Comparison of ENCODE assay signal across 8 cellular contexts in genomic region chr12:9750276-9751203, GRCh38. TPM values are rescaled to one million over a fixed set of nuclear protein-coding genes. Genes with fewer than 3 reads are reported as not detected.
A peak's percentile ranks its signal among the peaks of the same experiment; 100 is the strongest.
DNase-seq lines count a peak whose midpoint lies in the region; ATAC-seq and TF ChIP-seq lines count a peak whose summit lies in the region.

No MANE protein-coding gene starts in this region.

- H2AK5ac ChIP-seq in trophoblast cell (ENCODE audit: low read length), result no peak overlapping the region

- H4K8ac ChIP-seq in trophoblast cell (ENCODE audit: low read depth, low read length), result no peak overlapping the region

- no peak overlapping the region for H4K91ac ChIP-seq in trophoblast cell (ENCODE audit: low read depth, low read length)

- no peak overlapping the region for H3K18ac ChIP-seq in trophoblast cell (ENCODE audit: low read length)

- peak overlapping the region; percentile 61 for H3K4me2 ChIP-seq in trophoblast cell (ENCODE audit: low read length)

- TF ChIP-seq CTCF in Panc1 (IDR thresholded peaks at IDR 0.05), result peak; percentile 75

- POLR2A ChIA-PET in Panc1 (lab: Charles Lee), result no interaction called here

- no peak overlapping the region for H3K27ac ChIP-seq in Panc1 (ENCODE audit: low read length)
- no peak overlapping the region for H3K27ac ChIP-seq in trophoblast cell (ENCODE audit: low read depth, low read length)

- no peak overlapping the region for H3K4ac ChIP-seq in trophoblast cell (ENCODE audit: low read depth, low read length)

- no peak overlapping the region for H3K9ac ChIP-seq in trophoblast cell (ENCODE audit: low read length)

- no peaks in the 10 kb centered on the region for H3K79me2 ChIP-seq in trophoblast cell (ENCODE audit: control insufficient read depth, insufficient read depth, low read length, poor library complexity)

- H3K9me3 ChIP-seq in Panc1 (ENCODE audit: control insufficient read depth, insufficient read depth, low read depth, low read length), result no peaks in the 10 kb centered on the region
- no peaks in the 10 kb centered on the region for H3K9me3 ChIP-seq in trophoblast cell (ENCODE audit: insufficient read depth, low read depth, low read length)

- no peaks in the 10 kb centered on the region; the same call in 1 of the 2 replicates for H3K4me1 ChIP-seq in Panc1 (ENCODE audit: control insufficient read depth, insufficient read depth, low read length)
- H3K4me1 ChIP-seq in trophoblast cell (ENCODE audit: control insufficient read depth in 1 of 2, insufficient read depth in 2 of 2, low read length in 2 of 2), result peaks cover 0 to 2% of the 10 kb centered on the region in 2 experiments

- H3K36me3 ChIP-seq in Panc1 (ENCODE audit: control insufficient read depth, insufficient read depth, low read length) (no peaks in the 10 kb centered on the region), trophoblast cell (ENCODE audit: control insufficient read depth in 1 of 2, insufficient read depth in 2 of 2, low read length in 2 of 2) (no peaks in the 10 kb centered on the region)

- H4K12ac ChIP-seq in trophoblast cell (ENCODE audit: low read depth, low read length), result no peak overlapping the region

- no CpG with 5 or more reads among the region's 20 CpGs for WGBS in trophoblast cell (ENCODE audit: extremely low coverage, insufficient coverage, insufficient read length)

- DNase-seq in DMS 273 (lab: John Stamatoyannopoulos, UW; ENCODE audit: unreplicated experiment) (peak; percentile 68), KG1 (lab: John Stamatoyannopoulos, UW) (peak; percentile 53), Panc1 (ENCODE audit: low read depth, low spot score) (no peak), glomerular visceral epithelial cell (ENCODE audit: extremely low spot score) (peak; percentile 58), trophoblast cell (peak; percentile 49 to 85)
- DNase-seq in activated naive CD4-positive, alpha-beta T cell treated with anti-CD3 and anti-CD28 coated beads, Interleukin-2, amount 50 U/mL, for 16 hours, result peak; percentile 46

- no peak overlapping the region for H3K23ac ChIP-seq in trophoblast cell (ENCODE audit: low read length)

- H3K27me3 ChIP-seq in Panc1 (ENCODE audit: control insufficient read depth, insufficient read depth, low read length) (no peaks in the 10 kb centered on the region), trophoblast cell (ENCODE audit: insufficient read depth, low read length) (no peaks in the 10 kb centered on the region)

- in situ Hi-C loops in Panc1 (cut with HindIII; ENCODE audit: low pct_unique_long_range_greater_than_20kb, low sequenced_read_pairs), result no loop called here

- CTCF ChIA-PET in Panc1 (lab: Charles Lee), result interaction anchor here (0.6 to 2.2 kb wide), 7 partner anchors 10 to 50 kb away, joined by 3 to 11 read pairs (median 5); partner anchors contain the start of gene CD69

- no peak overlapping the region for H2BK12ac ChIP-seq in trophoblast cell (ENCODE audit: low read length)

- peak; percentile 43 for ATAC-seq in GM21367 (IDR thresholded peaks at IDR 0.05; ENCODE audit: unreplicated experiment)
- peak; percentile 90 for ATAC-seq in Panc1
- no peak for ATAC-seq in GM19397 (IDR thresholded peaks at IDR 0.05; ENCODE audit: unreplicated experiment)

- H3K4me3 ChIP-seq in Panc1 (ENCODE audit: low read depth in 2 of 2, low read length in 2 of 2) (peak overlapping the region in 1 of 2 experiments; percentile 24; a peak in 1 of 4 replicates), trophoblast cell (ENCODE audit: low read depth, low read length) (no peak overlapping the region)

- no peaks in the 10 kb centered on the region for H3K79me1 ChIP-seq in trophoblast cell (ENCODE audit: low read length)

- H2AFZ ChIP-seq in trophoblast cell (ENCODE audit: insufficient read depth, low read length, poor library complexity), result no peak overlapping the region

- no peak overlapping the region for H3K14ac ChIP-seq in trophoblast cell (ENCODE audit: low read length)

- H2BK120ac ChIP-seq in trophoblast cell (ENCODE audit: insufficient read depth, low read length, poor library complexity), result no peak overlapping the region

- no TSS peak for BruUV-seq in Panc1 (replicated peaks; lab: Mats Ljungman, UMichigan)

- intact Hi-C loops in Panc1 (cut with micrococcal nuclease; ENCODE audit: unreplicated experiment), result loop anchor here (2.0 to 10.0 kb wide), 3 partner anchors 48 to 264 kb away; partner anchors contain the start of gene CLEC12B

- no peak overlapping the region for H2BK5ac ChIP-seq in trophoblast cell (ENCODE audit: low read depth, low read length, poor library complexity)

RNA-seq across cellular contexts. Expression of gene CD69, which starts 10.2 kb away (rescaled TPM):
- total RNA-seq in Panc1 (2021; ENCODE audit: unreplicated experiment), result 0.98 TPM
- 0.22 TPM for polyA plus RNA-seq in Panc1 (2012; ENCODE audit: insufficient read length)
- polyA plus RNA-seq in trophoblast cell (2013), result 0.22 and 0.27 TPM in 2 replicates

RNA-seq across cellular contexts. Expression of gene CLECL1, which starts 17.6 kb away (rescaled TPM):
- total RNA-seq in Panc1 (2021; ENCODE audit: unreplicated experiment), result not detected
- not detected for polyA plus RNA-seq in Panc1 (2012; ENCODE audit: insufficient read length)
- not detected in 2 replicates for polyA plus RNA-seq in trophoblast cell (2013)
